In the genomic region with DNA sequence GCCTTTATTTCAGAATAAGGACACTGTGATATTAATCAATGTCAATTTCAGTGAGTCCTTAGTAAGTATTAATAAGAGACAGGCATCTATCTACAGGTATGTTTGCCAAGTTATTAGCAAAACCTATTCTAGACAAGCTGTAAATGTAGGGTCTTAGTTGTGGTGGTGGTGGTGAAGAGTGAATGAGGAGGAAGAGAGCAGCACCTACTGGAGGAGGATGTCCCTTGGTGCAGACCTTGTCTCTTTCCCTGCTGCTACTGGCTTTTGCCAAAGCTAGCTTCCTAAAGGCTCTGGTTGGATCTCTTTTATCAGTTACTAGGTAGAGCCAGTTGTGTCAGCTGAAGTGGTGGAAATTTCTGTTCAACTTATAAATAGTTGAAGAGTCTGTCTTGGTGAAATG, we compare ENCODE assay signal across 11 cellular contexts.
DNase-seq lines count a peak whose midpoint lies in the region; ATAC-seq and TF ChIP-seq lines count a peak whose summit lies in the region.
"Had no signal": no experiment of that assay in that cellular context is flagged by ENCODE, and none has a peak within 500 bp of the region (broad histone marks: within the 10 kb centered on the region; RNA-seq: fewer than 3 reads in every experiment).

No MANE protein-coding gene starts in this region.

- H3K27ac ChIP-seq in body of pancreas (no peak overlapping the region), mammary epithelial cell (ENCODE audit: insufficient read depth, low read depth, low read length) (no peak overlapping the region), neuronal stem cell (replicated peaks; ENCODE audit: low read length) (no peak overlapping the region)
- H3K27ac ChIP-seq: neutrophil had no signal

- H3K27me3 ChIP-seq in body of pancreas (no peaks in the 10 kb centered on the region), mammary epithelial cell (ENCODE audit: insufficient read depth, low read length) (no peaks in the 10 kb centered on the region), neuronal stem cell (ENCODE audit: control insufficient read depth in 3 of 3, insufficient read depth in 3 of 3, low read depth in 1 of 3, low read length in 3 of 3) (no peaks in the 10 kb centered on the region)
- H3K27me3 ChIP-seq: neutrophil had no signal

- H3K36me3 ChIP-seq in body of pancreas (replicated peaks in 1 of 2; ENCODE audit: insufficient read depth in 1 of 2, low read depth in 2 of 2) (no peaks in the 10 kb centered on the region), mammary epithelial cell (ENCODE audit: insufficient read depth, low read length) (no peaks in the 10 kb centered on the region), neuronal stem cell (replicated peaks in 1 of 2; ENCODE audit: control insufficient read depth in 2 of 2, insufficient read depth in 2 of 2, low read length in 2 of 2) (no peaks in the 10 kb centered on the region)
- H3K36me3 ChIP-seq: neutrophil had no signal

- no peaks in the 10 kb centered on the region for H3K4me1 Mint-ChIP-seq in activated CD8-positive, alpha-beta memory T cell treated with anti-CD3 and anti-CD28 coated beads, Interleukin-2, amount 10 ng/mL, durations not matched to agents 7 days and 5 days

- no peak overlapping the region for H2AFZ ChIP-seq in mammary epithelial cell (ENCODE audit: low read depth, low read length)
- H2AFZ ChIP-seq in neuronal stem cell (ENCODE audit: low read length), result no peak overlapping the region

- H3K14ac ChIP-seq in neuronal stem cell (ENCODE audit: low read length), result no peak overlapping the region

- H3K18ac ChIP-seq in neuronal stem cell (ENCODE audit: low read length), result no peak overlapping the region

- in situ Hi-C loops in mammary epithelial cell (cut with MboI; ENCODE audit: low sequenced_read_pairs in 2 of 2), result loop anchor here in 1 of 2 donors (25.0 kb wide), 1 partner anchor 924 kb away; no protein-coding TSS in a partner anchor

- H3K4me3 ChIP-seq in AG04449 (ENCODE audit: low read depth, low read length), result no peak overlapping the region
- H3K4me3 ChIP-seq in choroid plexus epithelial cell (ENCODE audit: low read depth, low read length), result no peak overlapping the region
- no peak overlapping the region for H3K4me3 ChIP-seq in body of pancreas
- no peak overlapping the region for H3K4me3 ChIP-seq in mammary epithelial cell (replicated peaks in 1 of 3; ENCODE audit: insufficient read depth in 1 of 3, low read depth in 2 of 3, low read length in 3 of 3)
- H3K4me3 ChIP-seq in neuronal stem cell (ENCODE audit: low read length in 2 of 2), result no peak overlapping the region

- ATAC-seq in GM18870 (IDR thresholded peaks at IDR 0.05; ENCODE audit: unreplicated experiment) (peak; percentile 59), HG03460 (IDR thresholded peaks at IDR 0.05; ENCODE audit: unreplicated experiment) (peak; percentile 70), body of pancreas (no peak)
- ATAC-seq in activated CD8-positive, alpha-beta memory T cell treated with anti-CD3 and anti-CD28 coated beads, Interleukin-2, amount 10 ng/mL, durations not matched to agents 7 days and 5 days, result no peak

- no peak overlapping the region for H2BK120ac ChIP-seq in neuronal stem cell (ENCODE audit: low read depth, low read length)

- CTCF ChIA-PET in AG04449 (lab: Yijun Ruan, JAX), result interaction anchor here (1.2 to 1.5 kb wide), 2 partner anchors 11 to 33 kb away, joined by 3 to 5 read pairs; no protein-coding TSS in a partner anchor
- CTCF ChIA-PET in mammary epithelial cell (lab: Charles Lee; ENCODE audit: low non-redundant PET), result interaction anchor here (0.5 kb wide), 1 partner anchor 252 kb away, joined by 5 read pairs; no protein-coding TSS in a partner anchor
- CTCF ChIA-PET in activated CD8-positive, alpha-beta memory T cell treated with anti-CD3 and anti-CD28 coated beads, Interleukin-2, amount 10 ng/mL, durations not matched to agents 7 days and 5 days (lab: Charles Lee), result interaction anchor here (1.9 kb wide), 1 partner anchor 470 kb away, joined by 7 read pairs; no protein-coding TSS in a partner anchor

- H3K23ac ChIP-seq in neuronal stem cell (ENCODE audit: low read depth, low read length, poor library complexity), result no peak overlapping the region

- no peaks in the 10 kb centered on the region for H4K20me1 ChIP-seq in mammary epithelial cell (ENCODE audit: insufficient read depth, low read length)

- H3K79me2 ChIP-seq in mammary epithelial cell (ENCODE audit: insufficient read depth, low read length), result no peaks in the 10 kb centered on the region

- H3K9me3 Mint-ChIP-seq in activated CD8-positive, alpha-beta memory T cell treated with anti-CD3 and anti-CD28 coated beads, Interleukin-2, amount 10 ng/mL, durations not matched to agents 7 days and 5 days (ENCODE audit: low read depth), result no peaks in the 10 kb centered on the region
- H3K9me3 Mint-ChIP-seq: IgD-negative memory B cell had no signal

- intact Hi-C loops in body of pancreas (cut with DNase I), result no loop called here
- intact Hi-C loops in mammary epithelial cell (cut with micrococcal nuclease), result loop anchor here (5.0 kb wide), 2 partner anchors 306 to 839 kb away; partner anchors contain the start of gene ATP2B1

- no peak overlapping the region for H2BK12ac ChIP-seq in neuronal stem cell (ENCODE audit: low read length)

- H2BK5ac ChIP-seq in neuronal stem cell (ENCODE audit: low read length), result no peak overlapping the region

- H3K9me3 ChIP-seq in body of pancreas (no peaks in the 10 kb centered on the region), mammary epithelial cell (replicated peaks; ENCODE audit: insufficient read depth, low read length) (no peaks in the 10 kb centered on the region), neuronal stem cell (replicated peaks in 1 of 2; ENCODE audit: control insufficient read depth in 2 of 2, insufficient read depth in 1 of 2, low read depth in 1 of 2, low read length in 2 of 2) (no peaks in the 10 kb centered on the region)
- H3K9me3 ChIP-seq: neutrophil had no signal

- H3K79me1 ChIP-seq in neuronal stem cell (ENCODE audit: low read depth, low read length), result no peaks in the 10 kb centered on the region

- H3K36me3 Mint-ChIP-seq in activated CD8-positive, alpha-beta memory T cell treated with anti-CD3 and anti-CD28 coated beads, Interleukin-2, amount 10 ng/mL, durations not matched to agents 7 days and 5 days, result no peaks in the 10 kb centered on the region
- H3K36me3 Mint-ChIP-seq: IgD-negative memory B cell had no signal

- dilution Hi-C loops in mammary epithelial cell (cut with HindIII; ENCODE audit: low sequenced_read_pairs), result no loop called here

- peak; percentile 19 for TF ChIP-seq CTCF in AG04449 (IDR thresholded peaks at IDR 0.05; ENCODE audit: insufficient read depth, low read length, missing control alignments)
- TF ChIP-seq CTCF in choroid plexus epithelial cell (conservative IDR thresholded peaks at IDR 0.05; ENCODE audit: low read depth, low read length), result peak; percentile 51
- TF ChIP-seq CTCF in body of pancreas (IDR thresholded peaks at IDR 0.05), result no peak
- TF ChIP-seq CTCF in mammary epithelial cell (conservative IDR thresholded peaks at IDR 0.05 in 1 of 2, IDR thresholded peaks at IDR 0.05 in 1 of 2; ENCODE audit: extremely low read depth in 1 of 2, insufficient read depth in 1 of 2, low read depth in 1 of 2, low read length in 2 of 2), result peak in 1 of 2 donors; percentile 29

- H2AK5ac ChIP-seq in neuronal stem cell (ENCODE audit: low read depth, low read length), result no peak overlapping the region

- H3K9ac ChIP-seq in mammary epithelial cell (ENCODE audit: insufficient read depth, low read length) (no peak overlapping the region), neuronal stem cell (ENCODE audit: low read depth, low read length, poor library complexity) (no peak overlapping the region)

- H2BK15ac ChIP-seq in neuronal stem cell (ENCODE audit: low read length), result no peak overlapping the region

- POLR2A ChIA-PET in AG04449 (lab: Yijun Ruan, JAX), result no interaction called here

- no peak for TF ChIP-seq POLR2A in body of pancreas (IDR thresholded peaks at IDR 0.05)

- H3K27ac Mint-ChIP-seq in activated CD8-positive, alpha-beta memory T cell treated with anti-CD3 and anti-CD28 coated beads, Interleukin-2, amount 10 ng/mL, durations not matched to agents 7 days and 5 days, result no peak overlapping the region

- DNase-seq in AG04449 (ENCODE audit: low read depth, low spot score) (no peak), choroid plexus epithelial cell (ENCODE audit: low read depth) (peak; percentile 39), body of pancreas (no peak), mammary epithelial cell (no peak), neuronal stem cell (ENCODE audit: low spot score) (no peak)
- no peak for DNase-seq in activated CD8-positive, alpha-beta memory T cell treated with anti-CD3 and anti-CD28 coated beads, Interleukin-2, amount 10 ng/mL, durations not matched to agents 7 days and 5 days
- DNase-seq: DMS53 had no signal

- H3K4me2 ChIP-seq in mammary epithelial cell (ENCODE audit: insufficient read depth, low read depth, low read length) (no peak overlapping the region), neuronal stem cell (ENCODE audit: insufficient read depth, low read length, poor library complexity, severe bottlenecking) (no peak overlapping the region)

- H3K4me3 Mint-ChIP-seq in activated CD8-positive, alpha-beta memory T cell treated with anti-CD3 and anti-CD28 coated beads, Interleukin-2, amount 10 ng/mL, durations not matched to agents 7 days and 5 days, result no peak overlapping the region
- H3K4me3 Mint-ChIP-seq: IgD-negative memory B cell had no signal

- no peak overlapping the region for H4K8ac ChIP-seq in neuronal stem cell (ENCODE audit: low read depth, low read length)

- no peaks in the 10 kb centered on the region for H3K4me1 ChIP-seq in body of pancreas
- H3K4me1 ChIP-seq in mammary epithelial cell (ENCODE audit: insufficient read depth, low read length), result peaks cover 10% of the 10 kb centered on the region
- H3K4me1 ChIP-seq in neuronal stem cell (ENCODE audit: control insufficient read depth in 2 of 2, insufficient read depth in 1 of 2, low read depth in 1 of 2, low read length in 2 of 2), result no peaks in the 10 kb centered on the region

- BruUV-seq in mammary epithelial cell (replicated peaks; lab: Mats Ljungman, UMichigan), result no TSS peak

- H3K27me3 Mint-ChIP-seq in activated CD8-positive, alpha-beta memory T cell treated with anti-CD3 and anti-CD28 coated beads, Interleukin-2, amount 10 ng/mL, durations not matched to agents 7 days and 5 days, result no peaks in the 10 kb centered on the region
- H3K27me3 Mint-ChIP-seq: IgD-negative memory B cell had no signal

- no peak overlapping the region for H4K91ac ChIP-seq in neuronal stem cell (ENCODE audit: low read depth, low read length, poor library complexity)

- no peak overlapping the region for H3K4ac ChIP-seq in neuronal stem cell (ENCODE audit: low read length)

Comparison
In these comparisons a context has a peak if more than half of its experiments do, and no peak if none do; other contexts are left out.
1. CTCF ChIP-seq: peak in AG04449 (single experiment) and choroid plexus epithelial cell (single experiment); none in body of pancreas (0 of 7).
2. ATAC-seq: peak in GM18870 (single experiment) and HG03460 (single experiment); none in body of pancreas (single experiment) and activated CD8-positive, alpha-beta memory T cell treated with anti-CD3 and anti-CD28 coated beads, Interleukin-2, amount 10 ng/mL, durations not matched to agents 7 days and 5 days (single experiment).